Comparison of ENCODE assay signal across 11 cellular contexts in the genomic region with DNA sequence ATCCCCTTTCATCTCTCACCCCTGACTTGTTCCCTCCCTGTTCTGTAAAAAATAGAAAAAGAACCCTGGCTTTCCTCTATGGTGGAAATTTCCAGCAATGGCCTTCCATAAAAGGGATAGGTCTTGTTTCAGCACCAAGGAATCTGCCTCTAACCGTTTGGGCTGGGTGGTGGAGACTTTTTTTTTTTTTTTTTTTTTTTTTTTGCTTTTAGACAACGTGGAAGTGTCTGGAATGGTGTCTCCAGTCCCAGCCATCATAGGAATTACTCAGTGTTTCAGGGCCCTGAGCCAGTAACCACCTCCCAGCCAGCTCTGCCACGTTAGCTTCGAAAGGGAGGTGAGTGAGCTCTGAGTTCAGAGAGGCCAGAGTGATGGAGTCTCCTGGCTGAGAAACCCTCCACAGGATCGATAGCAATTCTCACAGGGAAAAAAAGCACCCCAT.
DNase-seq lines count a peak whose midpoint lies in the region; ATAC-seq and TF ChIP-seq lines count a peak whose summit lies in the region.
"Had no signal": no experiment of that assay in that cellular context is flagged by ENCODE, and none has a peak within 500 bp of the region (broad histone marks: within the 10 kb centered on the region; RNA-seq: fewer than 3 reads in every experiment).

No MANE protein-coding gene starts in this region.

- intact Hi-C loops in Right ventricle myocardium inferior (cut with DNase I), result loop anchor here (2.0 kb wide), 1 partner anchor 77 kb away; no protein-coding TSS in a partner anchor
- intact Hi-C loops in posterior vena cava (cut with DNase I), result loop anchor here (2.0 to 10.0 kb wide), 2 partner anchors 97 to 117 kb away; a partner anchor contains a TSS

- ATAC-seq in Right ventricle myocardium inferior, result peak; percentile 74

- DNase-seq in AG09309 (ENCODE audit: low read depth) (peak; percentile 98), Right ventricle myocardium inferior (ENCODE audit: missing footprints) (peak; percentile 64), posterior vena cava (ENCODE audit: low spot score) (peak; percentile 91), Ammon's horn (ENCODE audit: low spot score) (no peak), DMS79 (lab: John Stamatoyannopoulos, UW) (no peak), 8988T (no peak)
- no peak for DNase-seq in stimulated activated CD4-positive, alpha-beta T cell treated with anti-CD3 and anti-CD28 coated beads, Interleukin-12 subunit alpha, Interleukin-12 subunit beta, amount 100 ng/mL, for 4 hours
- DNase-seq: activated CD4-positive, alpha-beta T cell treated with anti-CD3 and anti-CD28 coated beads, Interleukin-2, amount 50 U/mL, for 4 hours; naive B cell had no signal

- peak overlapping the region; percentile 36 for H3K4me3 ChIP-seq in AG09309 (ENCODE audit: control insufficient read depth, low read depth, low read length)
- peak overlapping the region; percentile 42 for H3K4me3 ChIP-seq in WI38 (ENCODE audit: low read depth, low read length)
- H3K4me3 ChIP-seq: BLaER1 treated with 17β-estradiol and CSF1 and Interleukin-3, amounts not matched to agents 10 nM and 100 nM had no signal

- TF ChIP-seq CTCF in AG09309 (IDR thresholded peaks at IDR 0.05; ENCODE audit: control insufficient read depth, insufficient read depth, low read depth, low read length, missing control alignments) (no peak), WI38 (IDR thresholded peaks at IDR 0.05; ENCODE audit: low read depth, low read length) (no peak)

Comparison
In these comparisons a context has a peak if more than half of its experiments do, and no peak if none do; other contexts are left out.
1. DNase-seq: peak in AG09309 (single experiment), Right ventricle myocardium inferior (single experiment) and posterior vena cava (single experiment); none in Ammon's horn (single experiment), stimulated activated CD4-positive, alpha-beta T cell treated with anti-CD3 and anti-CD28 coated beads, Interleukin-12 subunit alpha, Interleukin-12 subunit beta, amount 100 ng/mL, for 4 hours (single experiment), DMS79 (single experiment) and 8988T (single experiment).